In the genomic region with DNA sequence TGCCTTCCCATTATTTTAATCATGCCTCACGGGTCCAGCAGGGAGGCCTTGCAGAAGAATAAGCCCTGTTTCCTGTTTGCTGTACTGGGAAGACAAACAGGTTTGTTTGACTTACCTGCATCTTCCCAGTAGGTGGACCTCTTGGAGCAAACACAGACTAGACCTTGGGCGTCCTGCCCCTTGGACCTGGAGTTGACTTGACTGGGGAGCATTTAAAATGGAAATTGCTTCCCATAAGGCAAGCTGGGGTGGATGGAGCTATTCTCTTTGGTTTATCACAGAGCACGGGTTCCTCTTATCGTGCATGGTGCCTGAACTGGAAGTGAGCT, we compare ENCODE assay signal across 12 cellular contexts.
A peak's percentile ranks its signal among the peaks of the same experiment; 100 is the strongest.
DNase-seq lines count a peak whose midpoint lies in the region; ATAC-seq and TF ChIP-seq lines count a peak whose summit lies in the region.
"Had no signal": no experiment of that assay in that cellular context is flagged by ENCODE, and none has a peak within 500 bp of the region (broad histone marks: within the 10 kb centered on the region; RNA-seq: fewer than 3 reads in every experiment).

No MANE protein-coding gene starts in this region.

- H3K27ac ChIP-seq in WERI-Rb-1 (no peak overlapping the region), neutrophil (peak overlapping the region; percentile 51), esophagus squamous epithelium (no peak overlapping the region)
- H3K27ac ChIP-seq: HL-60, thyroid gland had no signal

- TF ChIP-seq CTCF in WERI-Rb-1 (IDR thresholded peaks at IDR 0.05; ENCODE audit: low read depth, low read length) (peak; percentile 43; the same call in 1 of the 2 replicates), neutrophil (IDR thresholded peaks at IDR 0.05) (no peak), esophagus squamous epithelium (IDR thresholded peaks at IDR 0.05) (peak in 3 of 6 experiments; percentile 13 to 37 (median 27))

- H3K36me3 Mint-ChIP-seq in activated CD4-positive, alpha-beta T cell treated with anti-CD3 and anti-CD28 coated beads, Interleukin-2, amount 10 ng/mL, durations not matched to agents 24 days and 14 days (ENCODE audit: low read depth) = no peaks in the 10 kb centered on the region
- H3K36me3 Mint-ChIP-seq: activated CD4-positive, alpha-beta memory T cell treated with anti-CD3 and anti-CD28 coated beads for 36 hours; mesothelial cell of epicardium had no signal

- peaks cover 17% of the 10 kb centered on the region for H3K27me3 Mint-ChIP-seq in activated CD4-positive, alpha-beta T cell treated with anti-CD3 and anti-CD28 coated beads, Interleukin-2, amount 10 ng/mL, durations not matched to agents 24 days and 14 days
- H3K27me3 Mint-ChIP-seq: activated CD4-positive, alpha-beta memory T cell treated with anti-CD3 and anti-CD28 coated beads for 36 hours had no signal

- H3K4me1 Mint-ChIP-seq in activated CD4-positive, alpha-beta T cell treated with anti-CD3 and anti-CD28 coated beads, Interleukin-2, amount 10 ng/mL, durations not matched to agents 24 days and 14 days = peaks cover 9% of the 10 kb centered on the region

- no peak overlapping the region for H3K27ac Mint-ChIP-seq in activated CD4-positive, alpha-beta T cell treated with anti-CD3 and anti-CD28 coated beads, Interleukin-2, amount 10 ng/mL, durations not matched to agents 24 days and 14 days
- H3K27ac Mint-ChIP-seq: activated CD4-positive, alpha-beta memory T cell treated with anti-CD3 and anti-CD28 coated beads for 36 hours; mesothelial cell of epicardium had no signal

- H3K27me3 ChIP-seq in WERI-Rb-1 (ENCODE audit: insufficient read depth, low read depth, severe bottlenecking) = no peaks in the 10 kb centered on the region
- peaks cover 13% of the 10 kb centered on the region for H3K27me3 ChIP-seq in neutrophil
- H3K27me3 ChIP-seq in esophagus squamous epithelium = peaks cover 0 to 56% (median 0%) of the 10 kb centered on the region in 4 donors
- H3K27me3 ChIP-seq: thyroid gland had no signal

- H3K4me3 ChIP-seq in WERI-Rb-1 (ENCODE audit: low read depth, low read length) (no peak overlapping the region), neutrophil (ENCODE audit: low read depth in 1 of 2, low read length in 1 of 2) (no peak overlapping the region), esophagus squamous epithelium (no peak overlapping the region)
- H3K4me3 ChIP-seq: thyroid gland had no signal

- ATAC-seq in HG03095 (IDR thresholded peaks at IDR 0.05; ENCODE audit: unreplicated experiment) = no peak

- intact Hi-C loops in esophagus squamous epithelium (cut with DNase I) = no loop called here
- intact Hi-C loops in activated CD4-positive, alpha-beta T cell treated with anti-CD3 and anti-CD28 coated beads, Interleukin-2, amount 10 ng/mL, durations not matched to agents 24 days and 14 days (cut with micrococcal nuclease) = no loop called here

- DNase-seq in NCI-H2107 treated with DMSO at 0.1 percent for 48 hours (lab: John Stamatoyannopoulos, UW; ENCODE audit: unreplicated experiment) = peak; percentile 69
- no peak for DNase-seq in NCI-H2107 (lab: John Stamatoyannopoulos, UW)
- DNase-seq in NCI-H1417 (lab: John Stamatoyannopoulos, UW) = peak; percentile 54 to 98 (median 89)
- DNase-seq in WERI-Rb-1 = peak; percentile 43
- DNase-seq in esophagus squamous epithelium (lab: John Stamatoyannopoulos, UW) = no peak
- no peak for DNase-seq in activated CD4-positive, alpha-beta T cell treated with anti-CD3 and anti-CD28 coated beads, Interleukin-2, amount 10 ng/mL, durations not matched to agents 24 days and 14 days
- DNase-seq: activated CD4-positive, alpha-beta memory T cell treated with anti-CD3 and anti-CD28 coated beads for 36 hours; thyroid gland had no signal

- H3K4me3 Mint-ChIP-seq in activated CD4-positive, alpha-beta T cell treated with anti-CD3 and anti-CD28 coated beads, Interleukin-2, amount 10 ng/mL, durations not matched to agents 24 days and 14 days = no peak overlapping the region
- H3K4me3 Mint-ChIP-seq: activated CD4-positive, alpha-beta memory T cell treated with anti-CD3 and anti-CD28 coated beads for 36 hours; mesothelial cell of epicardium had no signal

- H3K4me1 ChIP-seq in neutrophil (ENCODE audit: control insufficient read depth in 1 of 2, insufficient read depth in 1 of 2, low read depth in 1 of 2, low read length in 1 of 2) (peaks cover 0 to 5% of the 10 kb centered on the region in 2 experiments), esophagus squamous epithelium (no peaks in the 10 kb centered on the region)
- H3K4me1 ChIP-seq: thyroid gland had no signal

- TF ChIP-seq POLR2A in esophagus squamous epithelium (IDR thresholded peaks at IDR 0.05) = no peak

- H3K9me3 ChIP-seq in WERI-Rb-1 (ENCODE audit: severe bottlenecking) = no peaks in the 10 kb centered on the region
- H3K9me3 ChIP-seq in neutrophil = no peaks in the 10 kb centered on the region
- no peaks in the 10 kb centered on the region for H3K9me3 ChIP-seq in esophagus squamous epithelium
- H3K9me3 ChIP-seq: thyroid gland had no signal

- 41 to 56% methylated on average over 4 of the region's 4 CpGs for WGBS in esophagus squamous epithelium, 2 donors

- no peaks in the 10 kb centered on the region for H3K36me3 ChIP-seq in WERI-Rb-1
- H3K36me3 ChIP-seq in neutrophil = no peaks in the 10 kb centered on the region
- H3K36me3 ChIP-seq in esophagus squamous epithelium = no peaks in the 10 kb centered on the region
- H3K36me3 ChIP-seq: thyroid gland had no signal

- H3K9me3 Mint-ChIP-seq in activated CD4-positive, alpha-beta T cell treated with anti-CD3 and anti-CD28 coated beads, Interleukin-2, amount 10 ng/mL, durations not matched to agents 24 days and 14 days = no peaks in the 10 kb centered on the region
- H3K9me3 Mint-ChIP-seq: activated CD4-positive, alpha-beta memory T cell treated with anti-CD3 and anti-CD28 coated beads for 36 hours; mesothelial cell of epicardium had no signal

Comparison
In these comparisons a context has a peak if more than half of its experiments do, and no peak if none do; other contexts are left out.
1. DNase-seq: peak in NCI-H2107 treated with DMSO at 0.1 percent for 48 hours (single experiment), NCI-H1417 (3 of 3) and WERI-Rb-1 (single experiment); none in NCI-H2107 (single experiment), esophagus squamous epithelium (single experiment) and activated CD4-positive, alpha-beta T cell treated with anti-CD3 and anti-CD28 coated beads, Interleukin-2, amount 10 ng/mL, durations not matched to agents 24 days and 14 days (single experiment).